ENCODE assay signal across 8 cellular contexts in genomic region chr11:102733232-102733875, GRCh38. TPM values are rescaled to one million over a fixed set of nuclear protein-coding genes. Genes with fewer than 3 reads are reported as not detected.
DNase-seq lines count a peak whose midpoint lies in the region; ATAC-seq and TF ChIP-seq lines count a peak whose summit lies in the region.

No MANE protein-coding gene starts in this region.

- no peaks in the 10 kb centered on the region for H3K27me3 ChIP-seq in lung (ENCODE audit: control insufficient read depth, insufficient read depth)

- H3K4me3 Mint-ChIP-seq in MCF 10A (ENCODE audit: unreplicated experiment) = no peak overlapping the region

- H3K27ac Mint-ChIP-seq in MCF 10A (ENCODE audit: low read depth, unreplicated experiment) = no peak overlapping the region

- POLR2A ChIA-PET in MCF 10A (lab: Yijun Ruan, JAX) = no interaction called here

- CTCF ChIA-PET in MCF 10A (lab: Yijun Ruan, JAX) = interaction anchor here (0.7 to 7.2 kb wide), 39 partner anchors 15 to 398 kb away, joined by 3 to 73 read pairs (median 4); partner anchors contain the start of genes DYNC2H1 and MMP10

- H3K9me3 ChIP-seq in lung (ENCODE audit: control insufficient read depth in 2 of 2, insufficient read depth in 1 of 2, low read length in 1 of 2) = no peaks in the 10 kb centered on the region

- no peaks in the 10 kb centered on the region for H3K36me3 Mint-ChIP-seq in MCF 10A (ENCODE audit: insufficient read depth, unreplicated experiment)

- H3K4me1 ChIP-seq in lung (ENCODE audit: control insufficient read depth in 2 of 2, insufficient read depth in 2 of 2, low read length in 2 of 2) = peaks cover 0 to 5% of the 10 kb centered on the region in 2 donors

- no TSS peak for BruUV-seq in MCF 10A (replicated peaks; lab: Mats Ljungman, UMichigan)

- H3K27me3 Mint-ChIP-seq in MCF 10A (ENCODE audit: insufficient read depth, unreplicated experiment) = no peaks in the 10 kb centered on the region

- peaks cover 5% of the 10 kb centered on the region for H3K4me1 Mint-ChIP-seq in MCF 10A (ENCODE audit: insufficient read depth, unreplicated experiment)

- peak; percentile 90 for ATAC-seq in GM21576 (IDR thresholded peaks at IDR 0.05; ENCODE audit: unreplicated experiment)
- ATAC-seq in lung (ENCODE audit: insufficient read depth, low FRiP score) = no peak

- intact Hi-C loops in MCF 10A (cut with micrococcal nuclease) = loop anchor here (1.0 to 10.0 kb wide), 5 partner anchors 47 to 322 kb away; partner anchors contain the start of gene MMP10

- 54 to 58% methylated on average over 8 of the region's 8 CpGs for WGBS in lung, 2 donors

- H3K36me3 ChIP-seq in lung (ENCODE audit: control insufficient read depth in 2 of 2, insufficient read depth in 2 of 2, low read length in 2 of 2) = no peaks in the 10 kb centered on the region

- DNase-seq in NOMO-1 treated with DMSO at 0.1 percent for 48 hours (lab: John Stamatoyannopoulos, UW; ENCODE audit: unreplicated experiment) (peak; percentile 46), NOMO-1 treated with dmso at 0.1 percent for 144 hours (lab: John Stamatoyannopoulos, UW; ENCODE audit: unreplicated experiment) (no peak), HUDEP-2 (lab: John Stamatoyannopoulos, UW; ENCODE audit: unreplicated experiment in 76 of 76) (peak in 59 of 76 experiments; percentile 3 to 70 (median 34)), RKO (ENCODE audit: low spot score) (peak; percentile 71), MCF 10A (ENCODE audit: unreplicated experiment) (peak; percentile 82), lung (ENCODE audit: low spot score) (peak; percentile 66), NCI-H1048 (lab: John Stamatoyannopoulos, UW) (no peak)

- no peaks in the 10 kb centered on the region for H3K9me3 Mint-ChIP-seq in MCF 10A (ENCODE audit: unreplicated experiment)

- no peak overlapping the region for H3K4me3 ChIP-seq in lung

- peak; percentile 86 for TF ChIP-seq CTCF in MCF 10A (IDR thresholded peaks at IDR 0.05; ENCODE audit: unreplicated experiment)
- peak; percentile 41 for TF ChIP-seq CTCF in lung (IDR thresholded peaks at IDR 0.05; ENCODE audit: control extremely low read depth, extremely low read depth)

- no peak overlapping the region for H3K27ac ChIP-seq in lung (ENCODE audit: low read depth in 1 of 2, low read length in 1 of 2)

RNA-seq across cellular contexts. Expression of gene MMP8, which starts 8.6 kb away (rescaled TPM):
- total RNA-seq in MCF 10A (2022) (0.12 TPM in 1 of 2 replicates, not detected in the other), lung (1 to 10 TPM; 1.5 to 1.7 TPM)
- 10 to 100 TPM in 1 of 2 donors, under 1 TPM in 1; 0.30 to 77.5 TPM for polyA plus RNA-seq in lung

RNA-seq across cellular contexts. Expression of gene MMP27, which starts 27.8 kb away (rescaled TPM):
- total RNA-seq in MCF 10A (2022) (not detected in 2 replicates), lung (not detected)
- polyA plus RNA-seq in lung = under 1 TPM in 1 of 2 donors, not detected in 1; 0.05 TPM

RNA-seq across cellular contexts. Expression of gene MMP10, which starts 47.1 kb away (rescaled TPM):
- 0.29 and 0.75 TPM in 2 replicates for total RNA-seq in MCF 10A (2022)
- total RNA-seq in lung = 1 to 10 TPM in 1 of 2 donors, under 1 TPM in 1; 0.58 to 1.2 TPM
- 10 to 100 TPM in 1 of 2 donors, 1 to 10 TPM in 1; 2.0 to 14.2 TPM for polyA plus RNA-seq in lung

Comparison
In these comparisons a context has a peak if more than half of its experiments do, and no peak if none do; other contexts are left out.
1. DNase-seq: peak in NOMO-1 treated with DMSO at 0.1 percent for 48 hours (single experiment), HUDEP-2 (59 of 76), RKO (single experiment), MCF 10A (single experiment) and lung (single experiment); none in NOMO-1 treated with dmso at 0.1 percent for 144 hours (single experiment) and NCI-H1048 (single experiment).